8 cellular contexts compared by ENCODE assay signal in genomic region chr14:81170829-81171195, GRCh38. TPM values are rescaled to one million over a fixed set of nuclear protein-coding genes. Genes with fewer than 3 reads are reported as not detected.
DNase-seq lines count a peak whose midpoint lies in the region; ATAC-seq and TF ChIP-seq lines count a peak whose summit lies in the region.

No MANE protein-coding gene starts in this region.

- no peak overlapping the region for H4K12ac ChIP-seq in trophoblast cell (ENCODE audit: low read depth, low read length)

- peak overlapping the region; percentile 81 for H3K4me3 Mint-ChIP-seq in Caco-2 (ENCODE audit: unreplicated experiment)
- peak overlapping the region; percentile 92 to 95 for H3K4me3 Mint-ChIP-seq in effector memory CD8-positive, alpha-beta T cell

- peaks cover 6% of the 10 kb centered on the region for H3K79me1 ChIP-seq in trophoblast cell (ENCODE audit: low read length)

- POLR2A ChIA-PET in Caco-2 (lab: Charles Lee) (interaction anchor here (0.6 to 1.0 kb wide), 2 partner anchors 9 to 48 kb away, joined by 3 to 5 read pairs; no protein-coding TSS in a partner anchor), PC-3 (lab: Charles Lee; ENCODE audit: unreplicated experiment) (interaction anchor here (0.7 kb wide), 1 partner anchor 8 kb away, joined by 6 read pairs; no protein-coding TSS in a partner anchor)

- H4K91ac ChIP-seq in trophoblast cell (ENCODE audit: low read depth, low read length): no peak overlapping the region

- H4K20me1 ChIP-seq in PC-3 (ENCODE audit: low read length): no peaks in the 10 kb centered on the region

- H3K79me2 ChIP-seq in PC-3 (ENCODE audit: low read length) (no peaks in the 10 kb centered on the region), trophoblast cell (ENCODE audit: control insufficient read depth, insufficient read depth, low read length, poor library complexity) (peaks cover 4% of the 10 kb centered on the region)

- peaks cover 6% of the 10 kb centered on the region for H3K36me3 Mint-ChIP-seq in Caco-2 (ENCODE audit: insufficient read depth, unreplicated experiment)
- peaks cover 9% of the 10 kb centered on the region for H3K36me3 Mint-ChIP-seq in effector memory CD8-positive, alpha-beta T cell (ENCODE audit: insufficient read depth)

- CTCF ChIA-PET in Caco-2 (lab: Charles Lee): interaction anchor here (1.1 to 1.4 kb wide), 3 partner anchors 26 to 183 kb away, joined by 3 to 14 read pairs (median 10); no protein-coding TSS in a partner anchor
- CTCF ChIA-PET in PC-3 (lab: Charles Lee): interaction anchor here (0.9 to 1.0 kb wide), 3 partner anchors 33 to 184 kb away, joined by 3 to 9 read pairs (median 6); no protein-coding TSS in a partner anchor

- intact Hi-C loops in Caco-2 (cut with micrococcal nuclease; ENCODE audit: unreplicated experiment): loop anchor here (1.0 to 2.0 kb wide), 3 partner anchors 175 to 294 kb away; no protein-coding TSS in a partner anchor
- intact Hi-C loops in PC-3 (cut with micrococcal nuclease): loop anchor here (1.0 to 5.0 kb wide), 4 partner anchors 48 to 217 kb away; no protein-coding TSS in a partner anchor

- H3K9me2 ChIP-seq in PC-3 (replicated peaks; ENCODE audit: low read length): no peaks in the 10 kb centered on the region

- H3K4me2 ChIP-seq in PC-3 (ENCODE audit: low read length) (peak overlapping the region; percentile 100), trophoblast cell (ENCODE audit: low read length) (peak overlapping the region; percentile 67)

- ATAC-seq in PC-3 (no peak), HG03135 (IDR thresholded peaks at IDR 0.05; ENCODE audit: unreplicated experiment) (no peak)
- no peak for ATAC-seq in effector memory CD8-positive, alpha-beta T cell (replicated peaks)

- H3K4ac ChIP-seq in trophoblast cell (ENCODE audit: low read depth, low read length): no peak overlapping the region

- peak overlapping the region; percentile 88; the same call in 1 of the 2 replicates for H3K27ac ChIP-seq in PC-3 (ENCODE audit: low read length)
- H3K27ac ChIP-seq in trophoblast cell (ENCODE audit: low read depth, low read length): no peak overlapping the region

- H2AK5ac ChIP-seq in trophoblast cell (ENCODE audit: low read length): no peak overlapping the region

- no peak overlapping the region for H3K23ac ChIP-seq in trophoblast cell (ENCODE audit: low read length)

- no peak overlapping the region for H2BK5ac ChIP-seq in trophoblast cell (ENCODE audit: low read depth, low read length, poor library complexity)

- H3K4me3 ChIP-seq in Caco-2 (ENCODE audit: low read depth, low read length) (no peak overlapping the region), PC-3 (ENCODE audit: low read length) (peak overlapping the region; percentile 92; the same call in 1 of the 2 replicates), trophoblast cell (ENCODE audit: low read depth, low read length) (no peak overlapping the region)

- H3K4me1 Mint-ChIP-seq in Caco-2 (ENCODE audit: low read depth, unreplicated experiment): no peaks in the 10 kb centered on the region
- H3K4me1 Mint-ChIP-seq in effector memory CD8-positive, alpha-beta T cell (ENCODE audit: low read depth in 2 of 2): peaks cover 18 to 23% of the 10 kb centered on the region in 2 donors

- H4K8ac ChIP-seq in trophoblast cell (ENCODE audit: low read depth, low read length): no peak overlapping the region

- BruUV-seq in Caco-2 (replicated peaks; lab: Mats Ljungman, UMichigan): TSS peak; percentile 88
- BruUV-seq in PC-3 (replicated peaks; lab: Mats Ljungman, UMichigan): TSS peak; percentile 95

- H3K9me3 Mint-ChIP-seq in Caco-2 (ENCODE audit: unreplicated experiment): no peaks in the 10 kb centered on the region
- no peaks in the 10 kb centered on the region for H3K9me3 Mint-ChIP-seq in effector memory CD8-positive, alpha-beta T cell

- H3K27me3 Mint-ChIP-seq in Caco-2 (ENCODE audit: insufficient read depth, unreplicated experiment): no peaks in the 10 kb centered on the region
- no peaks in the 10 kb centered on the region for H3K27me3 Mint-ChIP-seq in effector memory CD8-positive, alpha-beta T cell

- H3K9ac ChIP-seq in PC-3 (ENCODE audit: low read length) (no peak overlapping the region; the same call in 1 of the 2 replicates), trophoblast cell (ENCODE audit: low read length) (no peak overlapping the region)

- TF ChIP-seq CTCF in Caco-2 (IDR thresholded peaks at IDR 0.05; ENCODE audit: insufficient read depth in 1 of 2, low read depth in 1 of 2, low read length in 1 of 2, severe bottlenecking in 1 of 2, unreplicated experiment in 1 of 2) (no peak), PC-3 (conservative IDR thresholded peaks at IDR 0.05; ENCODE audit: low read depth, low read length) (no peak; the same call in 1 of the 2 replicates)

- H2BK12ac ChIP-seq in trophoblast cell (ENCODE audit: low read length): no peak overlapping the region

- no peak overlapping the region for H3K18ac ChIP-seq in trophoblast cell (ENCODE audit: low read length)

- no peak overlapping the region for H2AFZ ChIP-seq in PC-3 (ENCODE audit: low read length)
- H2AFZ ChIP-seq in trophoblast cell (ENCODE audit: insufficient read depth, low read length, poor library complexity): no peak overlapping the region

- H3K14ac ChIP-seq in trophoblast cell (ENCODE audit: low read length): no peak overlapping the region

- H2BK120ac ChIP-seq in trophoblast cell (ENCODE audit: insufficient read depth, low read length, poor library complexity): no peak overlapping the region

- H3K9me3 ChIP-seq in Caco-2: no peaks in the 10 kb centered on the region
- no peaks in the 10 kb centered on the region for H3K9me3 ChIP-seq in PC-3 (ENCODE audit: low read length)
- H3K9me3 ChIP-seq in trophoblast cell (ENCODE audit: insufficient read depth, low read depth, low read length): no peaks in the 10 kb centered on the region

- no CpG with 5 or more reads among the region's 3 CpGs for WGBS in trophoblast cell (ENCODE audit: extremely low coverage, insufficient coverage, insufficient read length)

- no peaks in the 10 kb centered on the region for H3K27me3 ChIP-seq in Caco-2 (replicated peaks; ENCODE audit: control insufficient read depth, insufficient read depth, low read length)
- no peaks in the 10 kb centered on the region for H3K27me3 ChIP-seq in PC-3 (ENCODE audit: low read length)
- no peaks in the 10 kb centered on the region for H3K27me3 ChIP-seq in trophoblast cell (ENCODE audit: insufficient read depth, low read length)

- no peaks in the 10 kb centered on the region for H3F3A ChIP-seq in PC-3 (ENCODE audit: low read length, unreplicated experiment)

- DNase-seq in Caco-2: no peak
- no peak for DNase-seq in PC-3
- no peak for DNase-seq in effector memory CD8-positive, alpha-beta T cell
- peak in 1 of 2 donors; percentile 19 for DNase-seq in trophoblast cell
- DNase-seq in cerebellar cortex (ENCODE audit: low spot score): no peak
- no peak for DNase-seq in UCSD-AML1 (lab: John Stamatoyannopoulos, UW; ENCODE audit: unreplicated experiment)
- DNase-seq in SKM-1 (lab: John Stamatoyannopoulos, UW; ENCODE audit: unreplicated experiment): no peak

- H3K27ac Mint-ChIP-seq in Caco-2 (ENCODE audit: unreplicated experiment): peak overlapping the region; percentile 86
- H3K27ac Mint-ChIP-seq in effector memory CD8-positive, alpha-beta T cell: peak overlapping the region; percentile 94

- H3K4me1 ChIP-seq in Caco-2 (no peaks in the 10 kb centered on the region), PC-3 (ENCODE audit: insufficient read depth, low read length) (peaks cover 14% of the 10 kb centered on the region), trophoblast cell (ENCODE audit: control insufficient read depth in 1 of 2, insufficient read depth in 2 of 2, low read length in 2 of 2) (peaks cover 6 to 7% of the 10 kb centered on the region in 2 experiments)

- H3K36me3 ChIP-seq in Caco-2 (ENCODE audit: control insufficient read depth, insufficient read depth, low read length) (no peaks in the 10 kb centered on the region), PC-3 (ENCODE audit: low read depth, low read length) (no peaks in the 10 kb centered on the region), trophoblast cell (ENCODE audit: control insufficient read depth in 1 of 2, insufficient read depth in 2 of 2, low read length in 2 of 2) (no peaks in the 10 kb centered on the region)

RNA-seq across cellular contexts. Expression of gene GTF2A1, which starts 49.9 kb away (rescaled TPM):
- total RNA-seq in Caco-2 (2022) (35.1 and 42.7 TPM in 2 replicates), PC-3 (2014; rRNA removed) (20.7 and 24.4 TPM in 2 replicates)
- polyA plus RNA-seq in trophoblast cell (2013): 21.0 and 22.7 TPM in 2 replicates
